16 cellular contexts compared by ENCODE assay signal in the genomic region with DNA sequence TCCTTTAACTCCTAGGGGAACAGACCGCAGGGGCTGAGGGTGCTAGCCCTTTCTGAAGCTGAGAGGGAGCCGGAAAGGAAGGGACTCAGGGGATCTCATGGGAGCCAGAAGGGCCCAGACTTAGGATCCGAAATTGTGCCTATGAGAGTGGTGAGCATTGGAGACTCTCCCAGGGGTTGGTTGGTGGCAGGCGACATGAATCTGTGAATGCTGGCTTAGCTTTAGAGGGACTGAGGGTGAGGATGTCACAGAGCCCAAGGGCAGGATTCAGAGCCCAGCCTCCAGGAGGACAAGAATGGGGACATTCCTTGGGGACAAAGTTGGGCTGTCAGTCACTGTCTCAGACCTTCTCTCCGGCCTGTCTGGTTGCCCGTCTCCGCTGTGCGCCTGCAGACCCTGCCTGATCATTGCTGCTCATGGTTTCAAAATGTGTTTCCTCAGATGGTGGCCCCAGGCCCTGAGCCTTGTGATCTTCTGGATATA. TPM values are rescaled to one million over a fixed set of nuclear protein-coding genes. Genes with fewer than 3 reads are reported as not detected.
DNase-seq lines count a peak whose midpoint lies in the region; ATAC-seq and TF ChIP-seq lines count a peak whose summit lies in the region.
"Had no signal": no experiment of that assay in that cellular context is flagged by ENCODE, and none has a peak within 500 bp of the region (broad histone marks: within the 10 kb centered on the region; RNA-seq: fewer than 3 reads in every experiment).

No MANE protein-coding gene starts in this region.

- no peak for ATAC-seq in IMR-90 (ENCODE audit: low read depth)
- ATAC-seq in GM18505 (IDR thresholded peaks at IDR 0.05; ENCODE audit: unreplicated experiment), result no peak

- no peak overlapping the region for H2BK120ac ChIP-seq in IMR-90 (ENCODE audit: low read depth, low read length)

- H3K79me1 ChIP-seq in IMR-90 (ENCODE audit: low read depth in 1 of 2, low read length in 2 of 2), result no peaks in the 10 kb centered on the region

- TF ChIP-seq RAD21 in IMR-90 (IDR thresholded peaks at IDR 0.05; ENCODE audit: low read length), result no peak

- in situ Hi-C loops in IMR-90 (cut with MboI; ENCODE audit: low sequenced_read_pairs), result no loop called here

- H4K91ac ChIP-seq in IMR-90 (ENCODE audit: insufficient read depth, low read depth, low read length), result no peak overlapping the region

- H2BK15ac ChIP-seq in IMR-90 (ENCODE audit: low read depth, low read length), result no peak overlapping the region

- intact Hi-C loops in IMR-90 (cut with micrococcal nuclease), result no loop called here

- dilution Hi-C loops in IMR-90 (cut with HindIII; ENCODE audit: low sequenced_read_pairs, unreplicated experiment), result no loop called here

- H4K8ac ChIP-seq in IMR-90 (ENCODE audit: low read depth in 2 of 2, low read length in 2 of 2), result no peak overlapping the region

- H3K4me1 Mint-ChIP-seq in nephron progenitor cell, result peaks cover 24% of the 10 kb centered on the region

- H2AFZ ChIP-seq in IMR-90 (replicated peaks; ENCODE audit: low read length, poor library complexity), result no peak overlapping the region

- no peak overlapping the region for H3K4me2 ChIP-seq in IMR-90 (ENCODE audit: low read depth, low read length)

- no peaks in the 10 kb centered on the region for H3K9me1 ChIP-seq in IMR-90 (ENCODE audit: insufficient read depth, low read length)

- H3K9ac ChIP-seq in IMR-90 (ENCODE audit: low read depth, low read length), result no peak overlapping the region

- peaks cover 3% of the 10 kb centered on the region for H3K27me3 ChIP-seq in IMR-90 (ENCODE audit: control insufficient read depth, insufficient read depth, low read length)

- H3K56ac ChIP-seq in IMR-90 (ENCODE audit: extremely low read depth, insufficient read depth, low read length), result no peak overlapping the region

- TF ChIP-seq CTCF in IMR-90 (conservative IDR thresholded peaks at IDR 0.05; ENCODE audit: low read depth, low read length) (no peak), nephron progenitor cell (IDR thresholded peaks at IDR 0.05) (no peak)

- H3K27me3 Mint-ChIP-seq in nephron progenitor cell (ENCODE audit: low read depth, poor library complexity), result peaks cover 15% of the 10 kb centered on the region

- no peaks in the 10 kb centered on the region for H3K9me3 ChIP-seq in IMR-90 (ENCODE audit: control insufficient read depth, insufficient read depth, low read length)

- no peak overlapping the region for H3K18ac ChIP-seq in IMR-90 (ENCODE audit: low read depth, low read length)

- no peak overlapping the region for H2BK20ac ChIP-seq in IMR-90 (ENCODE audit: low read depth, low read length)

- H3K23ac ChIP-seq in IMR-90 (ENCODE audit: low read depth, low read length), result no peak overlapping the region

- peak overlapping the region; percentile 4; the same call in 1 of the 2 replicates for H3K14ac ChIP-seq in IMR-90 (replicated peaks; ENCODE audit: low read depth, low read length)

- H2BK5ac ChIP-seq in IMR-90 (ENCODE audit: low read depth, low read length, poor library complexity, severe bottlenecking), result no peak overlapping the region

- no peak overlapping the region for H3K27ac ChIP-seq in IMR-90 (ENCODE audit: insufficient read depth, low read length)
- H3K27ac ChIP-seq in cingulate gyrus (ENCODE audit: low read depth, low read length), result peak overlapping the region; percentile 78
- H3K27ac ChIP-seq in temporal lobe (ENCODE audit: low read depth, low read length), result peak overlapping the region; percentile 57
- H3K27ac ChIP-seq: WERI-Rb-1 had no signal

- no peak for DNase-seq in IMR-90
- DNase-seq in nephron progenitor cell, result no peak
- DNase-seq in D341Med (ENCODE audit: low spot score), result no peak
- DNase-seq in AG08396 (ENCODE audit: low spot score), result no peak
- DNase-seq: activated gamma-delta T cell; effector memory CD4-positive, alpha-beta T cell; HFFc6; NCI-H1436 treated with DMSO at 0.1 percent for 48 hours; stimulated activated CD4-positive, alpha-beta T cell treated with anti-CD3 and anti-CD28 coated beads, Interleukin-2, amount 100 ng/mL, for 24 hours; WERI-Rb-1 had no signal

- H3K36me3 ChIP-seq in IMR-90 (ENCODE audit: control insufficient read depth, insufficient read depth, low read length), result no peaks in the 10 kb centered on the region
- H3K36me3 ChIP-seq: WERI-Rb-1 had no signal

- H4K5ac ChIP-seq in IMR-90 (ENCODE audit: low read depth, low read length), result no peak overlapping the region

- BruUV-seq in IMR-90 (replicated peaks; lab: Mats Ljungman, UMichigan), result no TSS peak

- H3K4ac ChIP-seq in IMR-90 (ENCODE audit: low read depth, low read length), result 0 out of 2 replicates have a peak overlapping the region, but pooled peaks have one; percentile 13

- H3K9me3 Mint-ChIP-seq in nephron progenitor cell, result no peaks in the 10 kb centered on the region
- H3K9me3 Mint-ChIP-seq: HFFc6 had no signal

- H3K4me3 Mint-ChIP-seq in nephron progenitor cell, result no peak overlapping the region
- H3K4me3 Mint-ChIP-seq: HFFc6 had no signal

- CTCF ChIA-PET in IMR-90 (lab: Yijun Ruan, JAX), result interaction anchor here (1.9 kb wide), 1 partner anchor 33 kb away, joined by 5 read pairs; no protein-coding TSS in a partner anchor

- peaks cover 4% of the 10 kb centered on the region; the same call in 1 of the 2 replicates for H3K4me1 ChIP-seq in IMR-90 (ENCODE audit: control insufficient read depth, insufficient read depth, low read length)

- no peak overlapping the region for H3K4me3 ChIP-seq in IMR-90 (ENCODE audit: insufficient read depth, low read depth, low read length)

- WGBS in IMR-90 (ENCODE audit: extremely low coverage in 2 of 2, insufficient read length in 1 of 2), 2 experiments, result 100% methylated on average over 4 of the region's 8 CpGs; no CpG with 5 or more reads in 1 of the 2 experiments

- no peak overlapping the region for H2AK9ac ChIP-seq in IMR-90 (replicated peaks; ENCODE audit: low read depth, low read length, poor library complexity)

- TF ChIP-seq POLR2A in IMR-90 (IDR thresholded peaks at IDR 0.05; ENCODE audit: low read depth, low read length) (no peak), GM18505 (IDR thresholded peaks at IDR 0.05; ENCODE audit: borderline replicate concordance, extremely low read depth, insufficient read depth, insufficient read length) (no peak)

- no peaks in the 10 kb centered on the region for H3K36me3 Mint-ChIP-seq in nephron progenitor cell (ENCODE audit: low read depth)

- no peaks in the 10 kb centered on the region for H4K20me1 ChIP-seq in IMR-90 (ENCODE audit: insufficient read depth, low read length)

- POLR2A ChIA-PET in IMR-90 (lab: Charles Lee; ENCODE audit: unreplicated experiment), result no interaction called here

- peak overlapping the region; percentile 23; the same call in 1 of the 2 replicates for H2AK5ac ChIP-seq in IMR-90 (ENCODE audit: low read depth, low read length)

- peak overlapping the region; percentile 39 for H3K27ac Mint-ChIP-seq in nephron progenitor cell
- H3K27ac Mint-ChIP-seq: HFFc6 had no signal

TF ChIP-seq in IMR-90, 13 proteins besides CTCF, POLR2A, EP300 and RAD21:
- TF ChIP-seq BHLHE40 (IDR thresholded peaks at IDR 0.05; ENCODE audit: low read depth, low read length), result no peak
- TF ChIP-seq SMC3 (IDR thresholded peaks at IDR 0.05; ENCODE audit: low read depth, low read length), result no peak
- no peak for TF ChIP-seq NFE2L2 (IDR thresholded peaks at IDR 0.05; ENCODE audit: low read depth, low read length)
- no peak for TF ChIP-seq MAFK (IDR thresholded peaks at IDR 0.05; ENCODE audit: low read depth, low read length)
- no peak for TF ChIP-seq MAZ (IDR thresholded peaks at IDR 0.05; ENCODE audit: borderline replicate concordance, low read depth, low read length)
- no peak for TF ChIP-seq RFX5 (IDR thresholded peaks at IDR 0.05; ENCODE audit: low read depth, low read length)
- no peak for TF ChIP-seq CHD1 (IDR thresholded peaks at IDR 0.05; ENCODE audit: low read depth, low read length)
- TF ChIP-seq FOS (IDR thresholded peaks at IDR 0.05; ENCODE audit: low read depth, low read length), result no peak
- no peak for TF ChIP-seq RCOR1 (IDR thresholded peaks at IDR 0.05; ENCODE audit: insufficient replicate concordance, low read length)
- no peak for TF ChIP-seq MXI1 (IDR thresholded peaks at IDR 0.05; ENCODE audit: borderline replicate concordance, low read depth, low read length)

RNA-seq across cellular contexts. Expression of gene GNLY, which starts 17.5 kb away (rescaled TPM):
- total RNA-seq in IMR-90 (2012; rRNA removed) (not detected in 2 replicates), temporal lobe (not detected)
- not detected in 2 replicates for polyA plus RNA-seq in IMR-90 (2012; rRNA removed)
- polyA plus RNA-seq in IMR-90 (2012; cell fraction: cytosol; rRNA removed), result not detected in 2 replicates
- 0.13 and 0.24 TPM in 2 replicates for polyA plus RNA-seq in IMR-90 (2012; cell fraction: nucleus; rRNA removed; ENCODE audit: low replicate concordance)
- total RNA-seq: fibroblast of villous mesenchyme, HFFc6, pulmonary artery endothelial cell had no signal
- polyA plus RNA-seq: BJ had no signal

RNA-seq across cellular contexts. Expression of gene ATOH8, which starts 42.2 kb away (rescaled TPM):
- 7.8 and 7.9 TPM in 2 replicates for total RNA-seq in IMR-90 (2012; rRNA removed)
- 9.0 and 11.2 TPM in 2 replicates for polyA plus RNA-seq in IMR-90 (2012; rRNA removed)
- polyA plus RNA-seq in IMR-90 (2012; cell fraction: cytosol; rRNA removed), result 6.2 and 7.6 TPM in 2 replicates
- 5.0 and 13.0 TPM in 2 replicates for polyA plus RNA-seq in IMR-90 (2012; cell fraction: nucleus; rRNA removed; ENCODE audit: low replicate concordance)
- total RNA-seq in temporal lobe, result 1.7 TPM

RNA-seq across cellular contexts. Expression of gene SFTPB, which starts 43.6 kb away (rescaled TPM):
- total RNA-seq in IMR-90 (2012; rRNA removed), result not detected in 2 replicates
- polyA plus RNA-seq in IMR-90 (2012; rRNA removed), result not detected in 2 replicates
- 0.07 TPM in 1 of 2 replicates, not detected in the other for polyA plus RNA-seq in IMR-90 (2012; cell fraction: cytosol; rRNA removed)
- not detected in 2 replicates for polyA plus RNA-seq in IMR-90 (2012; cell fraction: nucleus; rRNA removed; ENCODE audit: low replicate concordance)
- total RNA-seq in temporal lobe, result 0.25 TPM
- total RNA-seq: fibroblast of villous mesenchyme, HFFc6, pulmonary artery endothelial cell had no signal
- polyA plus RNA-seq: BJ had no signal
